8 cellular contexts compared by ENCODE assay signal in the genomic region with DNA sequence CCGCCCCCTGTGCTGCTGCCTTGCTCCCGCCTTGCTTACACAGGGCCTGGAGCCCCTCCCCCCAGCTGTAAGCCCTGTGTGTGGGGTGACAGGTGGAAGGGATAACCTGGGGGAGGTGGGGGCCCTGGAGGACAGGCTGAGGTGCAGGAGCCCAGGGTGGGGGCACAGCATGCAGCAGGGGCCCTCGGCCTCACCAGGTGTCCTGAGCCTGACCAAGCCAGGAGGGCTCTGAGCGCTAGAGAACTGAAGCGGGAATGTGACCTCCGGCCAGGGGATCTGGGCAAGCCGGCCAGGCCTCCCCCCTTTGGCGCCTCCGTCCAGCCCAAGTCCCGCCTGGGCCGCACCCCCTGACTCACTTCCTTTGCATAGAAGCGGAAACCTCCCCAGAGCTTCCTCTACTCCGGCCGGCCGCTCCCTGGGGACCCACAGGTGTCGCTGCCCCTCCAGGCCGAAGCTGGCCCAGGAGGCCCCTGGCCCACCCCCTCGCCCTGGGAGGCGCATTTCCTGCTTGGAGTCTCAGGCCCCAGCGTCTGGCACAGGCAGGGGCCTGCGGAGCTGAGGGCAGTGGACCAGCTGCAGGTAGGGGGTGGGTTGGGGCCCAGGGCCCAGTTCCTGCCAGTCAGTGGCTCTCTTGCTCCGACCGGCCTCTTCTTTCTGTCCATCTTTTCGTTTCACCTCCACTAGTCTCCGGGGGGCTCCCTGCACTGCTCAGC. TPM values are rescaled to one million over a fixed set of nuclear protein-coding genes. Genes with fewer than 3 reads are reported as not detected.
DNase-seq lines count a peak whose midpoint lies in the region; ATAC-seq, FAIRE-seq and TF ChIP-seq lines count a peak whose summit lies in the region.

A gene (plus strand): TSS at position 398 of the 713 bp plus-strand sequence. CDS start 964 bp downstream, outside the sequence.

- H3K9me3 ChIP-seq in A549 (no peaks in the 10 kb centered on the region), PC-3 (ENCODE audit: low read length) (no peaks in the 10 kb centered on the region), breast epithelium (no peaks in the 10 kb centered on the region), small intestine (ENCODE audit: control insufficient read depth, low read depth) (no peaks in the 10 kb centered on the region)

- DNase-seq in A549 (ENCODE audit: low read depth in 1 of 2, low spot score in 1 of 2) (peak; percentile 89 to 92), GM13977 (ENCODE audit: low spot score) (peak; percentile 95), PC-3 (peak; percentile 86), breast epithelium (ENCODE audit: low spot score in 2 of 2) (no peak), iPS-NIHi7 (ENCODE audit: extremely low spot score) (peak; percentile 81), small intestine (peak; percentile 88)
- DNase-seq in stimulated activated CD4-positive, alpha-beta T cell treated with anti-CD3 and anti-CD28 coated beads, Interleukin-4, amount 100 ng/mL, for 4 hours = no peak

- H3K9ac ChIP-seq in PC-3 (ENCODE audit: low read length) = peak within 1 kb of the TSS; percentile 79

- WGBS in A549 (ENCODE audit: missing lambda C conversion rate) = under 1% methylated on average over 20 of the region's 25 CpGs
- WGBS in small intestine, 3 donors = 2 to 6% (median 4%) methylated on average over 24 to 25 of the region's 25 CpGs

- TF ChIP-seq POLR2A in A549 (IDR thresholded peaks at IDR 0.05; ENCODE audit: low read length) = peak; percentile 56
- TF ChIP-seq POLR2A in breast epithelium (IDR thresholded peaks at IDR 0.05) = no peak

- POLR2A ChIA-PET in A549 (lab: Yijun Ruan, JAX) = interaction anchor here (0.5 to 2.2 kb wide), 7 partner anchors 16 to 341 kb away, joined by 3 to 29 read pairs (median 4); a partner anchor contains a TSS
- POLR2A ChIA-PET in PC-3 (lab: Charles Lee; ENCODE audit: unreplicated experiment) = interaction anchor here (0.6 to 1.0 kb wide), 3 partner anchors 9 to 105 kb away, joined by 3 to 8 read pairs (median 4); no protein-coding TSS in a partner anchor

- ATAC-seq in A549 (peak; percentile 79 to 89), HG02884 (IDR thresholded peaks at IDR 0.05; ENCODE audit: unreplicated experiment) (peak; percentile 73), PC-3 (peak; percentile 93)

- H3K36me3 ChIP-seq in PC-3 (ENCODE audit: low read depth, low read length) = no peaks in the 10 kb centered on the region
- peaks cover 3% of the 10 kb centered on the region for H3K36me3 ChIP-seq in breast epithelium
- peaks cover 0 to 4% of the 10 kb centered on the region in 2 donors for H3K36me3 ChIP-seq in small intestine (ENCODE audit: control insufficient read depth in 2 of 2, insufficient read depth in 2 of 2, low read length in 2 of 2)

- H4K20me1 ChIP-seq in PC-3 (ENCODE audit: low read length) = no peaks in the 10 kb centered on the region

- in situ Hi-C loops in GM13977 (cut with MboI; ENCODE audit: low pct_unique_long_range_greater_than_20kb, low sequenced_read_pairs, unreplicated experiment) = no loop called here

- H3F3A ChIP-seq in PC-3 (ENCODE audit: low read length, unreplicated experiment) = no peaks in the 10 kb centered on the region

- intact Hi-C loops in PC-3 (cut with micrococcal nuclease) (no loop called here), breast epithelium (cut with DNase I; ENCODE audit: low total_unique reads) (no loop called here)

- BruUV-seq in PC-3 (replicated peaks; lab: Mats Ljungman, UMichigan) = no TSS peak

- no peaks in the 10 kb centered on the region for H3K9me2 ChIP-seq in PC-3 (replicated peaks; ENCODE audit: low read length)

- peak in 1 of 2 experiments; percentile 29; a peak in 3 of 5 replicates for TF ChIP-seq RAD21 in A549 (conservative IDR thresholded peaks at IDR 0.05 in 1 of 2, IDR thresholded peaks at IDR 0.05 in 1 of 2)

- H3K27me3 ChIP-seq in PC-3 (ENCODE audit: low read length) (no peaks in the 10 kb centered on the region), breast epithelium (peaks cover 2 to 20% of the 10 kb centered on the region in 2 donors), small intestine (ENCODE audit: control insufficient read depth in 2 of 2, insufficient read depth in 2 of 2, low read length in 2 of 2) (no peaks in the 10 kb centered on the region)

- FAIRE-seq in A549 (lab: Jason Lieb, UNC) (no peak), small intestine (lab: Jason Lieb, UNC) (no peak)

- H3K4me1 ChIP-seq in A549 (peaks cover 35% of the 10 kb centered on the region), PC-3 (ENCODE audit: insufficient read depth, low read length) (peaks cover 17% of the 10 kb centered on the region), breast epithelium (peaks cover 5 to 7% of the 10 kb centered on the region in 2 donors), small intestine (ENCODE audit: control insufficient read depth in 2 of 2, insufficient read depth in 1 of 2, low read depth in 1 of 2, low read length in 1 of 2) (peaks cover 2 to 9% of the 10 kb centered on the region in 2 donors)

- TF ChIP-seq EP300 in A549 (IDR thresholded peaks at IDR 0.05) = peak in 1 of 2 experiments; percentile 15; a peak in 1 of 5 replicates

- H3K4me3 ChIP-seq in A549 = peak within 1 kb of the TSS; percentile 72
- H3K4me3 ChIP-seq in PC-3 (ENCODE audit: low read length) = peak within 1 kb of the TSS; percentile 67
- peak within 1 kb of the TSS; percentile 47 to 60 (median 51) for H3K4me3 ChIP-seq in breast epithelium
- H3K4me3 ChIP-seq in small intestine (ENCODE audit: low read depth in 1 of 2, low read length in 2 of 2) = peak within 1 kb of the TSS; percentile 56 to 69

- peaks cover 19% of the 10 kb centered on the region for H3K79me2 ChIP-seq in PC-3 (ENCODE audit: low read length)

- TF ChIP-seq CTCF in A549 (IDR thresholded peaks at IDR 0.05) = peak; percentile 33; the same call in 1 of the 3 replicates
- peak; percentile 31 for TF ChIP-seq CTCF in GM13977 (IDR thresholded peaks at IDR 0.05; ENCODE audit: extremely low read depth, insufficient read depth, missing control alignments)
- peak; percentile 49 for TF ChIP-seq CTCF in PC-3 (conservative IDR thresholded peaks at IDR 0.05; ENCODE audit: low read depth, low read length)
- no peak for TF ChIP-seq CTCF in breast epithelium (IDR thresholded peaks at IDR 0.05)

- 0 out of 2 replicates have a peak within 1 kb of the TSS, but pooled peaks have one; percentile 46 for H2AFZ ChIP-seq in PC-3 (ENCODE audit: low read length)

- CTCF ChIA-PET in A549 (lab: Yijun Ruan, JAX) = interaction anchor here (0.7 to 2.8 kb wide), 14 partner anchors 9 to 281 kb away, joined by 3 to 16 read pairs (median 4); a partner anchor contains a TSS
- CTCF ChIA-PET in PC-3 (lab: Charles Lee) = interaction anchor here (0.6 to 1.0 kb wide), 2 partner anchors 9 to 54 kb away, joined by 4 to 11 read pairs; no protein-coding TSS in a partner anchor

- peak within 1 kb of the TSS; percentile 94 to 96 for H3K27ac ChIP-seq in A549
- H3K27ac ChIP-seq in PC-3 (ENCODE audit: low read length) = peak within 1 kb of the TSS; percentile 79
- peak within 1 kb of the TSS; percentile 51 to 89 for H3K27ac ChIP-seq in breast epithelium
- H3K27ac ChIP-seq in small intestine (ENCODE audit: low read depth in 1 of 2, low read length in 1 of 2) = peak within 1 kb of the TSS; percentile 80 to 96

- H3K4me2 ChIP-seq in A549 (peak within 1 kb of the TSS; percentile 97), PC-3 (ENCODE audit: low read length) (peak within 1 kb of the TSS; percentile 87)

TF ChIP-seq in A549, 52 proteins besides CTCF, POLR2A, EP300 and RAD21 (continues in another document):
- TF ChIP-seq MYC (IDR thresholded peaks at IDR 0.05; ENCODE audit: borderline replicate concordance, low read length) (0 out of 2 replicates have a peak, but pooled peaks have one; percentile 29), ZFP36 (IDR thresholded peaks at IDR 0.05; ENCODE audit: borderline replicate concordance, partially characterized antibody) (no peak), EHMT2 (IDR thresholded peaks at IDR 0.05; ENCODE audit: low read depth) (no peak), RFX5 (IDR thresholded peaks at IDR 0.05) (0 out of 2 replicates have a peak, but pooled peaks have one; percentile 20), CEBPB (IDR thresholded peaks at IDR 0.05) (no peak), JUN (IDR thresholded peaks at IDR 0.05) (peak; percentile 42 to 83; a peak in 4 of 5 replicates), HEYL (CRISPR knock-in tag; IDR thresholded peaks at IDR 0.05) (no peak), SREBF2 (IDR thresholded peaks at IDR 0.05) (no peak), EHF (CRISPR knock-in tag; IDR thresholded peaks at IDR 0.05) (no peak), GATA3 (IDR thresholded peaks at IDR 0.05; ENCODE audit: borderline replicate concordance) (peak; percentile 27; the same call in 1 of the 2 replicates)
- TF ChIP-seq, protein P1, sequence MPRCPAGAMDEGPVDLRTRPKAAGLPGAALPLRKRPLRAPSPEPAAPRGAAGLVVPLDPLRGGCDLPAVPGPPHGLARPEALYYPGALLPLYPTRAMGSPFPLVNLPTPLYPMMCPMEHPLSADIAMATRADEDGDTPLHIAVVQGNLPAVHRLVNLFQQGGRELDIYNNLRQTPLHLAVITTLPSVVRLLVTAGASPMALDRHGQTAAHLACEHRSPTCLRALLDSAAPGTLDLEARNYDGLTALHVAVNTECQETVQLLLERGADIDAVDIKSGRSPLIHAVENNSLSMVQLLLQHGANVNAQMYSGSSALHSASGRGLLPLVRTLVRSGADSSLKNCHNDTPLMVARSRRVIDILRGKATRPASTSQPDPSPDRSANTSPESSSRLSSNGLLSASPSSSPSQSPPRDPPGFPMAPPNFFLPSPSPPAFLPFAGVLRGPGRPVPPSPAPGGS (IDR thresholded peaks at IDR 0.05) = peak; percentile 49; the same call in 1 of the 3 replicates

RNA-seq across cellular contexts. Expression of the gene that starts here (rescaled TPM):
- 8.7 and 9.8 TPM in 2 replicates for polyA plus RNA-seq in A549 (2011; rRNA removed)
- polyA plus RNA-seq in A549 (2012; cell fraction: cytosol; rRNA removed) = 10.9 and 17.9 TPM in 2 replicates
- polyA plus RNA-seq in A549 (2012; cell fraction: nucleus; rRNA removed) = 23.3 and 38.1 TPM in 2 replicates
- 15.6 to 18.6 TPM (median 17.5 TPM) in 3 replicates for polyA plus RNA-seq in A549 (2017; fragmentation: RNase III; extraction: RNeasy Plus Mini Kit Qiagen cat#74134 plus additional on column Dnase treatment)
- 7.4 and 10.4 TPM in 2 replicates for polyA minus RNA-seq in A549 (2011; rRNA and poly(A)+ RNA removed)
- total RNA-seq in PC-3 (2014; rRNA removed) = 28.9 and 32.7 TPM in 2 replicates
- total RNA-seq in breast epithelium = 1 to 10 TPM; 2.9 to 5.4 (median 3.7) TPM
- 10 to 100 TPM in 1 of 3 donors, 1 to 10 TPM in 2; 3.4 to 21.5 (median 9.7) TPM for polyA plus RNA-seq in small intestine

Comparison
In these comparisons a context has a peak if more than half of its experiments do, and no peak if none do; other contexts are left out.
1. DNase-seq: peak in A549 (2 of 2), GM13977 (single experiment), PC-3 (single experiment), iPS-NIHi7 (single experiment) and small intestine (single experiment); none in breast epithelium (0 of 2) and stimulated activated CD4-positive, alpha-beta T cell treated with anti-CD3 and anti-CD28 coated beads, Interleukin-4, amount 100 ng/mL, for 4 hours (0 of 2).
2. CTCF ChIP-seq: peak in A549 (single experiment), GM13977 (single experiment) and PC-3 (single experiment); none in breast epithelium (0 of 3).
3. Peak in every context shown above with its lines, with median percentiles within 50 percentile points of each other: ATAC-seq, H3K27ac ChIP-seq and H3K4me3 ChIP-seq.